19 cellular contexts compared by ENCODE assay signal in genomic region chr7:104133238-104133637, GRCh38.
"Had no signal": no experiment of that assay in that cellular context is flagged by ENCODE, and none has a peak within 500 bp of the region (broad histone marks: within the 10 kb centered on the region; RNA-seq: fewer than 3 reads in every experiment).

No MANE protein-coding gene starts in this region.

- DNase-seq: activated CD4-positive, alpha-beta T cell treated with anti-CD3 and anti-CD28 coated beads for 1 hour; activated CD4-positive, alpha-beta T cell treated with anti-CD3 and anti-CD28 coated beads, Interleukin-2, amount 10 ng/mL, durations not matched to agents 7 days and 5 days; activated CD8-positive, alpha-beta T cell treated with anti-CD3 and anti-CD28 coated beads for 36 hours; activated naive CD8-positive, alpha-beta T cell treated with anti-CD3 and anti-CD28 coated beads, Interleukin-2, amount 50 U/mL, for 24 hours; activated T-cell treated with anti-CD3 and anti-CD28 coated beads, Interleukin-2, amount 50 U/mL, for 48 hours; amygdala; central memory CD4-positive, alpha-beta T cell; endodermal cell; foreskin melanocyte; islet precursor cell; left ventricle myocardium inferior; mesendoderm; right lobe of liver; stimulated activated CD4-positive, alpha-beta T cell treated with anti-CD3 and anti-CD28 coated beads, Interleukin-2, amount 100 ng/mL, for 48 hours; stimulated activated naive CD4-positive, alpha-beta T cell treated with Interleukin-2 at 50 U/mL for 16 hours; T-helper 9 cell; WERI-Rb-1 had no signal

- ATAC-seq: activated CD8-positive, alpha-beta T cell treated with anti-CD3 and anti-CD28 coated beads for 36 hours; activated naive CD8-positive, alpha-beta T cell treated with anti-CD3 and anti-CD28 coated beads, Interleukin-2, amount 50 U/mL, for 24 hours; esophagus mucosa; natural killer cell treated with Interleukin-12 subunit alpha and Interleukin-12 subunit beta and Interleukin-15 and Interleukin-18, amount 100 ng/mL, for 72 hours; right lobe of liver had no signal
